Comparison of ENCODE assay signal across 2 cellular contexts in the genomic region with DNA sequence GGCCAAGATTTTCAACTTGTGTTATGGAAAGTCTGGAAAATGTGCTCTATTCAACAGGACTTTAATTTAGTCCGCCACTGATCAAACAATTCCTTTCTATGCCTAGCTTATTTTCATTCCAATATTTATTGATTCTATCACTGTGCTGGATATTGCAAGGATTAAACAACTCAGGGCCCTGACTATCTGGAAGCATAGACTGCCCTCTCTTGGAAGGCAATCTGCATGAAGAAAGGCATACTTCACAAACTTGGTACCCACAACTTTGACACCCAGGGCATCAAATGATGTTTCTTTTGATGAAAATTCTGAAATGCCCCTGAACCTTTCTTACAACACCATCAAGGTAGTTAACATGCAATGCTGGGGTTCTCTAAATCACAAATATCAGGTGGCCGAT.
TF ChIP-seq lines count a peak whose summit lies in the region.

No MANE protein-coding gene starts in this region.

TF ChIP-seq in SK-N-SH, 30 proteins besides CTCF, POLR2A, EP300 and RAD21 (continued from another document):
- TF ChIP-seq RXRA (IDR thresholded peaks at IDR 0.05; ENCODE audit: borderline replicate concordance, low read depth), result no peak

TF ChIP-seq in SK-N-SH treated with all-trans-retinoic acid at 6 μM for 48 hours, 23 proteins besides CTCF, POLR2A, EP300 and RAD21 (continued from another document):
- TF ChIP-seq POU6F1 (CRISPR knock-in tag; IDR thresholded peaks at IDR 0.05; ENCODE audit: borderline replicate concordance, low read depth) (no peak), RARB (CRISPR knock-in tag; IDR thresholded peaks at IDR 0.05) (no peak), GLIS3 (CRISPR knock-in tag; IDR thresholded peaks at IDR 0.05) (no peak), ZC3H10 (CRISPR knock-in tag; IDR thresholded peaks at IDR 0.05) (no peak), ZFP3 (CRISPR knock-in tag; IDR thresholded peaks at IDR 0.05) (no peak), ISL1 (CRISPR knock-in tag; IDR thresholded peaks at IDR 0.05) (no peak), ZNF8 (CRISPR knock-in tag; IDR thresholded peaks at IDR 0.05) (no peak)
